ENCODE assay signal across 10 cellular contexts in genomic region chr15:26771168-26771916, GRCh38. TPM values are rescaled to one million over a fixed set of nuclear protein-coding genes. Genes with fewer than 3 reads are reported as not detected.
A peak's percentile ranks its signal among the peaks of the same experiment; 100 is the strongest.
DNase-seq lines count a peak whose midpoint lies in the region; ATAC-seq and TF ChIP-seq lines count a peak whose summit lies in the region.
"Had no signal": no experiment of that assay in that cellular context is flagged by ENCODE, and none has a peak within 500 bp of the region (broad histone marks: within the 10 kb centered on the region; RNA-seq: fewer than 3 reads in every experiment).

No MANE protein-coding gene starts in this region.

- no peak for TF ChIP-seq EP300 in stomach (IDR thresholded peaks at IDR 0.05)

- ATAC-seq in GM19395 (IDR thresholded peaks at IDR 0.05; ENCODE audit: unreplicated experiment) (no peak), GM21515 (IDR thresholded peaks at IDR 0.05; ENCODE audit: unreplicated experiment) (no peak)

- H3K4me1 ChIP-seq in ascending aorta, result peaks cover 0 to 7% of the 10 kb centered on the region in 2 donors
- peaks cover 6 to 27% (median 20%) of the 10 kb centered on the region in 4 donors for H3K4me1 ChIP-seq in stomach

- H3K27ac ChIP-seq in ascending aorta, result no peak overlapping the region
- H3K27ac ChIP-seq in stomach, result peak overlapping the region in 1 of 5 donors; percentile 52

- DNase-seq in NCI-H146 (lab: John Stamatoyannopoulos, UW) (peak; percentile 46), NCI-H146 treated with DMSO at 0.1 percent for 48 hours (lab: John Stamatoyannopoulos, UW; ENCODE audit: unreplicated experiment) (no peak), ascending aorta (ENCODE audit: low spot score in 2 of 2) (no peak), stomach (peak; percentile 35), CD1c-positive myeloid dendritic cell (ENCODE audit: extremely low spot score) (no peak)

- TF ChIP-seq CTCF in ascending aorta (IDR thresholded peaks at IDR 0.05), result no peak
- no peak for TF ChIP-seq CTCF in stomach (IDR thresholded peaks at IDR 0.05)

- no peak for TF ChIP-seq POLR2A in stomach (IDR thresholded peaks at IDR 0.05)

- WGBS in stomach, 5 donors, result 8 to 16% (median 12%) methylated on average over 23 to 29 of the region's 29 CpGs

- H3K36me3 ChIP-seq in ascending aorta, result no peaks in the 10 kb centered on the region
- no peaks in the 10 kb centered on the region for H3K36me3 ChIP-seq in stomach

- peak overlapping the region; percentile 58 to 59 for H3K4me3 ChIP-seq in ascending aorta
- peak overlapping the region; percentile 66 for H3K4me3 ChIP-seq in iPS-18c (ENCODE audit: insufficient read depth, low read depth, low read length)
- H3K4me3 ChIP-seq in stomach, result peak overlapping the region; percentile 50 to 70 (median 53)

- H3K27me3 ChIP-seq in ascending aorta (peaks cover 6% of the 10 kb centered on the region), stomach (peaks cover 0 to 62% (median 24%) of the 10 kb centered on the region in 3 donors)

- intact Hi-C loops in ascending aorta (cut with DNase I) (no loop called here), stomach (cut with DNase I; ENCODE audit: low total_unique reads) (no loop called here)

- no peaks in the 10 kb centered on the region for H3K9me3 ChIP-seq in ascending aorta
- H3K9me3 ChIP-seq in iPS-18c (ENCODE audit: control insufficient read depth, insufficient read depth, low read length), result no peaks in the 10 kb centered on the region
- H3K9me3 ChIP-seq in stomach, result peaks cover 0 to 8% (median 0%) of the 10 kb centered on the region in 4 donors

RNA-seq across cellular contexts. Expression of gene GABRB3, which starts 1.5 kb away (rescaled TPM):
- total RNA-seq in ascending aorta (not detected), stomach (10 to 100 TPM in 2 of 5 donors, 1 to 10 TPM in 1, not detected in 2; 9.4 to 14.6 (median 12.1) TPM)
- 1 to 10 TPM; 1.5 to 2.9 (median 1.7) TPM for polyA plus RNA-seq in stomach
- total RNA-seq: glomerular endothelial cell had no signal
- polyA plus RNA-seq: IgD-negative memory B cell had no signal

Comparison
In these comparisons a context has a peak if more than half of its experiments do, and no peak if none do; other contexts are left out.
1. DNase-seq: peak in NCI-H146 (single experiment) and stomach (single experiment); none in NCI-H146 treated with DMSO at 0.1 percent for 48 hours (single experiment), ascending aorta (0 of 2) and CD1c-positive myeloid dendritic cell (single experiment).
2. Peak in every context shown above with its lines, with median percentiles within 50 percentile points of each other: H3K4me3 ChIP-seq.